In genomic region chr2:214808961-214809750, GRCh38 we compare ENCODE assay signal across 1 cellular context.
TF ChIP-seq lines count a peak whose summit lies in the region.

Gene BARD1, minus strand, starts transcription at chr2:214809683. Its CDS starts 114 bp downstream, at chr2:214809569.

TF ChIP-seq in GM12878, 131 proteins besides CTCF, POLR2A, EP300 and RAD21 (continued from another document and continues in another):
- no peak; a peak in 2 of 4 replicates for TF ChIP-seq BHLHE40 (IDR thresholded peaks at IDR 0.05; ENCODE audit: borderline replicate concordance in 1 of 2, low read depth in 2 of 2, low read length in 1 of 2)
- TF ChIP-seq EZH2 (IDR thresholded peaks at IDR 0.05; ENCODE audit: borderline replicate concordance, control insufficient read depth, low read depth, low read length) = no peak
- TF ChIP-seq POU2F2 (IDR thresholded peaks at IDR 0.05; ENCODE audit: borderline replicate concordance, low read depth, low read length) = peak; percentile 49; the same call in 1 of the 3 replicates
- TF ChIP-seq MXI1 (IDR thresholded peaks at IDR 0.05; ENCODE audit: low read depth, low read length) = peak; percentile 68; the same call in 1 of the 2 replicates
- TF ChIP-seq TARDBP (IDR thresholded peaks at IDR 0.05; ENCODE audit: borderline replicate concordance) = no peak
- no peak for TF ChIP-seq MTA2 (IDR thresholded peaks at IDR 0.05; ENCODE audit: low read depth)
- no peak for TF ChIP-seq ZBED1 (IDR thresholded peaks at IDR 0.05; ENCODE audit: borderline replicate concordance)
- no peak for TF ChIP-seq HDAC2 (IDR thresholded peaks at IDR 0.05)
- no peak for TF ChIP-seq MAX (IDR thresholded peaks at IDR 0.05; ENCODE audit: low read depth, low read length)
- TF ChIP-seq ZBTB11 (CRISPR knock-in tag; IDR thresholded peaks at IDR 0.05) = no peak
- TF ChIP-seq ESRRA (IDR thresholded peaks at IDR 0.05; ENCODE audit: low read length) = no peak
- no peak for TF ChIP-seq HDAC6 (IDR thresholded peaks at IDR 0.05; ENCODE audit: unreplicated experiment)
- peak; percentile 85; the same call in 1 of the 2 replicates for TF ChIP-seq ASH2L (IDR thresholded peaks at IDR 0.05; ENCODE audit: borderline replicate concordance, low read depth)
- no peak for TF ChIP-seq TAF1 (IDR thresholded peaks at IDR 0.05; ENCODE audit: borderline replicate concordance, low read depth, low read length)
- no peak for TF ChIP-seq IRF4 (IDR thresholded peaks at IDR 0.05; ENCODE audit: low read depth, low read length)
- no peak for TF ChIP-seq CHD1 (IDR thresholded peaks at IDR 0.05; ENCODE audit: low read depth, low read length)
- TF ChIP-seq SPI1 (IDR thresholded peaks at IDR 0.05; ENCODE audit: borderline replicate concordance, insufficient read depth, low read depth, low read length) = no peak
- no peak for TF ChIP-seq KLF5 (IDR thresholded peaks at IDR 0.05; ENCODE audit: partially characterized antibody)
- no peak for TF ChIP-seq TBL1XR1 (IDR thresholded peaks at IDR 0.05; ENCODE audit: low read depth, low read length)
- no peak for TF ChIP-seq MYC (IDR thresholded peaks at IDR 0.05; ENCODE audit: insufficient read depth, insufficient read length, insufficient replicate concordance, low read length, severe bottlenecking)
- no peak for TF ChIP-seq ATF7 (IDR thresholded peaks at IDR 0.05; ENCODE audit: low read depth)
- peak; percentile 95 for TF ChIP-seq NKRF (conservative IDR thresholded peaks at IDR 0.05)
- no peak for TF ChIP-seq ZBTB40 (IDR thresholded peaks at IDR 0.05; ENCODE audit: borderline replicate concordance)
- TF ChIP-seq GABPA (IDR thresholded peaks at IDR 0.05; ENCODE audit: low read depth) = no peak
- no peak for TF ChIP-seq KDM1A (IDR thresholded peaks at IDR 0.05; ENCODE audit: borderline replicate concordance)
- TF ChIP-seq BCL11A (IDR thresholded peaks at IDR 0.05; ENCODE audit: low read depth, low read length) = no peak
- no peak for TF ChIP-seq NFIC (IDR thresholded peaks at IDR 0.05; ENCODE audit: low read depth, low read length)
- peak; percentile 23; the same call in 1 of the 2 replicates for TF ChIP-seq CREM (IDR thresholded peaks at IDR 0.05; ENCODE audit: low read depth)
- no peak for TF ChIP-seq NR2C2 (IDR thresholded peaks at IDR 0.05; ENCODE audit: borderline replicate concordance, control insufficient read depth, insufficient read length, low read depth)
- TF ChIP-seq HDGF (IDR thresholded peaks at IDR 0.05) = no peak; the same call in 1 of the 2 replicates
- no peak for TF ChIP-seq JUNB (IDR thresholded peaks at IDR 0.05)
- TF ChIP-seq ZNF592 (IDR thresholded peaks at IDR 0.05) = no peak
- TF ChIP-seq ZNF207 (IDR thresholded peaks at IDR 0.05; ENCODE audit: borderline replicate concordance) = no peak; the same call in 1 of the 2 replicates
- no peak for TF ChIP-seq RBBP5 (conservative IDR thresholded peaks at IDR 0.05)
- TF ChIP-seq GATAD2B (conservative IDR thresholded peaks at IDR 0.05; ENCODE audit: low read depth) = peak; percentile 78
- TF ChIP-seq SKIL (IDR thresholded peaks at IDR 0.05; ENCODE audit: low read depth, poor library complexity, severe bottlenecking) = peak; percentile 6
- TF ChIP-seq SREBF2 (IDR thresholded peaks at IDR 0.05; ENCODE audit: low read length) = no peak
- no peak for TF ChIP-seq NRF1 (conservative IDR thresholded peaks at IDR 0.05; ENCODE audit: low read depth, low read length)
- no peak for TF ChIP-seq ZNF622 (IDR thresholded peaks at IDR 0.05)
- TF ChIP-seq HCFC1 (IDR thresholded peaks at IDR 0.05; ENCODE audit: low read length) = no peak
- TF ChIP-seq YY1 (IDR thresholded peaks at IDR 0.05; ENCODE audit: low read depth, low read length) = peak; percentile 83
- peak; percentile 72 for TF ChIP-seq RUNX3 (IDR thresholded peaks at IDR 0.05; ENCODE audit: low read length)
- no peak for TF ChIP-seq REST (IDR thresholded peaks at IDR 0.05; ENCODE audit: low read depth, low read length)
- TF ChIP-seq NBN (IDR thresholded peaks at IDR 0.05) = peak; percentile 55; the same call in 1 of the 2 replicates
